In genomic region chr2:215657844-215658243, GRCh38 we compare ENCODE assay signal across 14 cellular contexts.
DNase-seq lines count a peak whose midpoint lies in the region; ATAC-seq, FAIRE-seq and TF ChIP-seq lines count a peak whose summit lies in the region.
"Had no signal": no experiment of that assay in that cellular context is flagged by ENCODE, and none has a peak within 500 bp of the region (broad histone marks: within the 10 kb centered on the region; RNA-seq: fewer than 3 reads in every experiment).

No MANE protein-coding gene starts in this region.

- H3K79me1 ChIP-seq in mesendoderm (ENCODE audit: low read length) = no peaks in the 10 kb centered on the region

- H3K4me2 ChIP-seq in HepG2 (ENCODE audit: low read depth, low read length) (no peak overlapping the region), mesendoderm (ENCODE audit: low read length) (no peak overlapping the region)

- DNase-seq in HepG2 (ENCODE audit: low spot score) (no peak), right lobe of liver (no peak), choroid plexus epithelial cell (ENCODE audit: low read depth) (peak; percentile 97), mesendoderm (peak; percentile 47)
- no peak for DNase-seq in activated naive CD4-positive, alpha-beta T cell treated with anti-CD3 and anti-CD28 coated beads, Interleukin-2, amount 50 U/mL, for 72 hours (ENCODE audit: low spot score in 2 of 2)
- DNase-seq in stimulated activated CD4-positive, alpha-beta T cell treated with anti-CD3 and anti-CD28 coated beads, Interleukin-1b, Interleukin-23, amount 100 ng/mL, for 48 hours = no peak
- DNase-seq: activated CD4-positive, alpha-beta T cell treated with anti-CD3 and anti-CD28 coated beads for 48 hours; amygdala; NCI-H1092 treated with DMSO at 0.1 percent for 48 hours; occipital lobe; OCI-M1 had no signal

- no peak overlapping the region for H2AK5ac ChIP-seq in mesendoderm (ENCODE audit: low read length)

- peaks cover 40% of the 10 kb centered on the region for H3K4me1 ChIP-seq in HepG2 (ENCODE audit: insufficient read depth, low read length)
- peaks cover 0 to 13% (median 0%) of the 10 kb centered on the region in 4 donors for H3K4me1 ChIP-seq in right lobe of liver
- H3K4me1 ChIP-seq in mesendoderm (ENCODE audit: control insufficient read depth, low read depth, low read length) = no peaks in the 10 kb centered on the region

- no peak for TF ChIP-seq RAD21 in HepG2 (CRISPR knock-in tag; IDR thresholded peaks at IDR 0.05)

- H2BK15ac ChIP-seq in mesendoderm (replicated peaks; ENCODE audit: low read depth) = no peak overlapping the region

- no peak overlapping the region for H2BK120ac ChIP-seq in mesendoderm (ENCODE audit: low read depth, low read length)

- H3K27ac Mint-ChIP-seq in activated naive CD4-positive, alpha-beta T cell treated with anti-CD3 and anti-CD28 coated beads, Interleukin-2, amount 50 U/mL, for 72 hours = no peak overlapping the region
- H3K27ac Mint-ChIP-seq: B cell had no signal

- no peak overlapping the region for H3K56ac ChIP-seq in mesendoderm (ENCODE audit: low read length)

- no peak overlapping the region for H4K8ac ChIP-seq in mesendoderm (ENCODE audit: low read depth, low read length)

- H3K9me3 ChIP-seq in HepG2 (ENCODE audit: low read length) (no peaks in the 10 kb centered on the region), right lobe of liver (no peaks in the 10 kb centered on the region)

- H4K5ac ChIP-seq in mesendoderm (ENCODE audit: low read length) = no peak overlapping the region

- H3K36me3 ChIP-seq in HepG2 (replicated peaks in 1 of 2; ENCODE audit: control insufficient read depth in 1 of 2, insufficient read depth in 2 of 2, low read length in 2 of 2) (no peaks in the 10 kb centered on the region), right lobe of liver (no peaks in the 10 kb centered on the region), mesendoderm (ENCODE audit: control insufficient read depth, insufficient read depth, low read length) (no peaks in the 10 kb centered on the region)

- no peaks in the 10 kb centered on the region for H4K20me1 ChIP-seq in HepG2 (ENCODE audit: insufficient read depth, low read length)

- TF ChIP-seq EP300 in HepG2 (IDR thresholded peaks at IDR 0.05; ENCODE audit: low read depth in 2 of 2, low read length in 2 of 2) = no peak
- no peak for TF ChIP-seq EP300 in HepG2 (CRISPR knock-in tag; IDR thresholded peaks at IDR 0.05; ENCODE audit: borderline replicate concordance)

- H3K18ac ChIP-seq in mesendoderm (ENCODE audit: low read length) = no peak overlapping the region

- H3K27ac ChIP-seq in HepG2 (ENCODE audit: extremely low read length, insufficient read depth, low read length) (no peak overlapping the region), right lobe of liver (no peak overlapping the region), mesendoderm (ENCODE audit: low read depth, low read length) (no peak overlapping the region)

- intact Hi-C loops in HepG2 (cut with micrococcal nuclease; ENCODE audit: unreplicated experiment) = no loop called here
- intact Hi-C loops in right lobe of liver (cut with DNase I) = no loop called here

- CTCF ChIA-PET in HepG2 (lab: Yijun Ruan, JAX; ENCODE audit: low intra/inter-chr PET ratio, low total read pairs) = no interaction called here

- no peaks in the 10 kb centered on the region for H3K27me3 ChIP-seq in HepG2 (ENCODE audit: control insufficient read depth in 1 of 2, insufficient read depth in 2 of 2, low read length in 2 of 2)
- no peaks in the 10 kb centered on the region for H3K27me3 ChIP-seq in right lobe of liver
- no peaks in the 10 kb centered on the region for H3K27me3 ChIP-seq in mesendoderm (ENCODE audit: insufficient read depth, low read length, poor library complexity)

- H2AFZ ChIP-seq in HepG2 (ENCODE audit: low read length) = no peak overlapping the region

- no peak overlapping the region for H3K9ac ChIP-seq in HepG2 (ENCODE audit: insufficient read depth, low read depth, low read length)
- no peak overlapping the region for H3K9ac ChIP-seq in mesendoderm (ENCODE audit: low read length)

- in situ Hi-C loops in HepG2 (cut with HindIII; ENCODE audit: extremely low pct_ligation_motif_present, low pct_unique_long_range_greater_than_20kb) = no loop called here

- no peak overlapping the region for H2BK5ac ChIP-seq in mesendoderm (ENCODE audit: low read length)

- ATAC-seq in HepG2 (no peak), right lobe of liver (no peak), HG03432 (IDR thresholded peaks at IDR 0.05; ENCODE audit: unreplicated experiment) (no peak), GM18498 (IDR thresholded peaks at IDR 0.05; ENCODE audit: unreplicated experiment) (no peak)
- ATAC-seq in activated naive CD4-positive, alpha-beta T cell treated with anti-CD3 and anti-CD28 coated beads, Interleukin-2, amount 50 U/mL, for 72 hours = no peak

- no peaks in the 10 kb centered on the region for H3K36me3 Mint-ChIP-seq in activated naive CD4-positive, alpha-beta T cell treated with anti-CD3 and anti-CD28 coated beads, Interleukin-2, amount 50 U/mL, for 72 hours

- H3K4me3 ChIP-seq in HepG2 (replicated peaks in 1 of 3; ENCODE audit: insufficient read depth in 1 of 3, low read depth in 2 of 3, low read length in 3 of 3) (no peak overlapping the region), right lobe of liver (no peak overlapping the region), choroid plexus epithelial cell (ENCODE audit: low read depth, low read length) (no peak overlapping the region), mesendoderm (ENCODE audit: low read length) (no peak overlapping the region)

- 81% methylated on average over 5 of the region's 5 CpGs for WGBS in HepG2 (ENCODE audit: low lambda C conversion rate)
- WGBS in right lobe of liver (ENCODE audit: insufficient coverage, low coverage, low lambda C conversion rate, missing lambda C conversion rate) = 83% methylated on average over 5 of the region's 5 CpGs
- WGBS in mesendoderm (ENCODE audit: extremely low coverage, insufficient coverage, low lambda C conversion rate) = no CpG with 5 or more reads among the region's 5 CpGs

- TF ChIP-seq POLR2A in HepG2 (IDR thresholded peaks at IDR 0.05; ENCODE audit: insufficient read depth in 1 of 2, low read depth in 2 of 2, low read length in 2 of 2) (no peak), right lobe of liver (IDR thresholded peaks at IDR 0.05) (no peak)

- H3K23ac ChIP-seq in mesendoderm (ENCODE audit: low read length) = no peak overlapping the region

- BruUV-seq in HepG2 (replicated peaks; lab: Mats Ljungman, UMichigan) = no TSS peak

- no peak overlapping the region for H3K4ac ChIP-seq in mesendoderm (ENCODE audit: low read depth, low read length)

- FAIRE-seq in HepG2 (lab: Jason Lieb, UNC) = no peak

- POLR2A ChIA-PET in HepG2 (lab: Yijun Ruan, JAX) = no interaction called here

- TF ChIP-seq CTCF in HepG2 (CRISPR knock-in tag; IDR thresholded peaks at IDR 0.05) (no peak), right lobe of liver (IDR thresholded peaks at IDR 0.05) (no peak), choroid plexus epithelial cell (conservative IDR thresholded peaks at IDR 0.05; ENCODE audit: low read depth, low read length) (peak; percentile 11)

- H3K79me2 ChIP-seq in HepG2 (ENCODE audit: insufficient read depth, low read length) = no peaks in the 10 kb centered on the region
- no peaks in the 10 kb centered on the region for H3K79me2 ChIP-seq in mesendoderm (ENCODE audit: control insufficient read depth, insufficient read depth, low read length)

- H3K9me3 Mint-ChIP-seq in activated naive CD4-positive, alpha-beta T cell treated with anti-CD3 and anti-CD28 coated beads, Interleukin-2, amount 50 U/mL, for 72 hours = no peaks in the 10 kb centered on the region

TF ChIP-seq in HepG2, 621 proteins besides CTCF, POLR2A, EP300 and RAD21:
- TF ChIP-seq ARID5B (CRISPR knock-in tag; IDR thresholded peaks at IDR 0.05) (0 out of 2 replicates have a peak, but pooled peaks have one; percentile 9), KDM1A (CRISPR knock-in tag; IDR thresholded peaks at IDR 0.05) (no peak), SOX13 (IDR thresholded peaks at IDR 0.05) (no peak), SOX13 (CRISPR knock-in tag; conservative IDR thresholded peaks at IDR 0.05 in 1 of 2, IDR thresholded peaks at IDR 0.05 in 1 of 2) (peak in 1 of 2 experiments; percentile 83; a peak in 2 of 4 replicates), GABPA (IDR thresholded peaks at IDR 0.05; ENCODE audit: low read depth, low read length) (no peak), GABPA (CRISPR knock-in tag; IDR thresholded peaks at IDR 0.05; ENCODE audit: low read depth) (no peak), GATAD2A (CRISPR knock-in tag; IDR thresholded peaks at IDR 0.05) (0 out of 2 replicates have a peak, but pooled peaks have one; percentile 7), SOX6 (IDR thresholded peaks at IDR 0.05) (no peak), SOX6 (CRISPR knock-in tag; IDR thresholded peaks at IDR 0.05) (peak; percentile 23; the same call in 1 of the 2 replicates), SOX5 (CRISPR knock-in tag; IDR thresholded peaks at IDR 0.05; ENCODE audit: borderline replicate concordance) (peak; percentile 52; the same call in 1 of the 2 replicates), FOSL2 (CRISPR knock-in tag; IDR thresholded peaks at IDR 0.05) (peak; percentile 47; the same call in 1 of the 2 replicates)

Comparison
In these comparisons a context has a peak if more than half of its experiments do, and no peak if none do; other contexts are left out.
1. DNase-seq: peak in choroid plexus epithelial cell (single experiment) and mesendoderm (single experiment); none in HepG2 (single experiment), right lobe of liver (0 of 3), activated naive CD4-positive, alpha-beta T cell treated with anti-CD3 and anti-CD28 coated beads, Interleukin-2, amount 50 U/mL, for 72 hours (0 of 2) and stimulated activated CD4-positive, alpha-beta T cell treated with anti-CD3 and anti-CD28 coated beads, Interleukin-1b, Interleukin-23, amount 100 ng/mL, for 48 hours (single experiment).